16 cellular contexts compared by ENCODE assay signal in genomic region chr5:102591650-102592049, GRCh38.
DNase-seq lines count a peak whose midpoint lies in the region; ATAC-seq and TF ChIP-seq lines count a peak whose summit lies in the region.
"Had no signal": no experiment of that assay in that cellular context is flagged by ENCODE, and none has a peak within 500 bp of the region (broad histone marks: within the 10 kb centered on the region; RNA-seq: fewer than 3 reads in every experiment).

No MANE protein-coding gene starts in this region.

- H3K9me2 ChIP-seq in OCI-LY7 (ENCODE audit: insufficient read depth, low read length) = no peaks in the 10 kb centered on the region

- no peaks in the 10 kb centered on the region for H3K4me1 ChIP-seq in CD4-positive, alpha-beta memory T cell (ENCODE audit: insufficient read depth, low read length)
- no peaks in the 10 kb centered on the region for H3K4me1 ChIP-seq in OCI-LY7 (ENCODE audit: insufficient read depth, low read length, poor library complexity, severe bottlenecking)
- H3K4me1 ChIP-seq: colonic mucosa, SJSA1 had no signal

- H3K79me2 ChIP-seq in OCI-LY7 (ENCODE audit: insufficient read depth, low read depth, low read length) = no peaks in the 10 kb centered on the region

- no peaks in the 10 kb centered on the region for H3K36me3 Mint-ChIP-seq in CD4-positive, alpha-beta memory T cell
- no peaks in the 10 kb centered on the region for H3K36me3 Mint-ChIP-seq in effector memory CD8-positive, alpha-beta T cell (ENCODE audit: insufficient read depth)
- H3K36me3 Mint-ChIP-seq: activated naive CD8-positive, alpha-beta T cell had no signal

- CTCF ChIA-PET in CD4-positive, alpha-beta memory T cell (lab: Charles Lee; ENCODE audit: partially characterized antibody) = no interaction called here
- CTCF ChIA-PET in OCI-LY7 (lab: Charles Lee; ENCODE audit: unreplicated experiment) = no interaction called here

- no peak overlapping the region for H2AFZ ChIP-seq in OCI-LY7 (ENCODE audit: low read length)

- DNase-seq in GM12864 (ENCODE audit: low read depth) (peak; percentile 21), HuH-7.5 (ENCODE audit: low spot score) (no peak), OCI-LY7 (ENCODE audit: low spot score) (no peak)
- no peak for DNase-seq in CD4-positive, alpha-beta memory T cell
- no peak for DNase-seq in effector memory CD8-positive, alpha-beta T cell
- DNase-seq: colonic mucosa; foreskin fibroblast; GF-D8; HFFc6; NCI-H510A; stimulated activated naive CD4-positive, alpha-beta T cell had no signal

- H3K36me3 ChIP-seq in CD4-positive, alpha-beta memory T cell (ENCODE audit: insufficient read depth, low read length) = no peaks in the 10 kb centered on the region
- no peaks in the 10 kb centered on the region for H3K36me3 ChIP-seq in OCI-LY7 (ENCODE audit: insufficient read depth, low read length)
- H3K36me3 ChIP-seq: colonic mucosa, SJSA1 had no signal

- H3K4me3 ChIP-seq in GM12864 (ENCODE audit: low read depth, low read length) (no peak overlapping the region), OCI-LY7 (ENCODE audit: low read depth, low read length, poor library complexity, severe bottlenecking) (no peak overlapping the region)
- H3K4me3 ChIP-seq in CD4-positive, alpha-beta memory T cell (ENCODE audit: low read length in 2 of 2) = no peak overlapping the region
- H3K4me3 ChIP-seq: colonic mucosa, SJSA1 had no signal

- no peaks in the 10 kb centered on the region for H3K27me3 ChIP-seq in CD4-positive, alpha-beta memory T cell (ENCODE audit: insufficient read depth, low read length)
- H3K27me3 ChIP-seq: colonic mucosa, SJSA1 had no signal

- H3K4me3 Mint-ChIP-seq in CD4-positive, alpha-beta memory T cell = no peak overlapping the region
- no peak overlapping the region for H3K4me3 Mint-ChIP-seq in effector memory CD8-positive, alpha-beta T cell
- H3K4me3 Mint-ChIP-seq: activated naive CD8-positive, alpha-beta T cell; HFFc6 had no signal

- no peak for TF ChIP-seq CTCF in GM12864 (IDR thresholded peaks at IDR 0.05; ENCODE audit: low read depth, low read length, missing control alignments)
- TF ChIP-seq CTCF in OCI-LY7 (conservative IDR thresholded peaks at IDR 0.05; ENCODE audit: low read length) = no peak

- H3K4me1 Mint-ChIP-seq in CD4-positive, alpha-beta memory T cell = peaks cover 0 to 9% (median 4%) of the 10 kb centered on the region in 4 donors
- H3K4me1 Mint-ChIP-seq in effector memory CD8-positive, alpha-beta T cell (ENCODE audit: low read depth in 2 of 2) = no peaks in the 10 kb centered on the region

- ATAC-seq in GM18907 (IDR thresholded peaks at IDR 0.05; ENCODE audit: unreplicated experiment) (peak; percentile 77), GM21737 (IDR thresholded peaks at IDR 0.05; ENCODE audit: unreplicated experiment) (peak; percentile 75), HG03159 (IDR thresholded peaks at IDR 0.05; ENCODE audit: unreplicated experiment) (peak; percentile 86)
- no peak for ATAC-seq in effector memory CD8-positive, alpha-beta T cell (replicated peaks)

- POLR2A ChIA-PET in CD4-positive, alpha-beta memory T cell (lab: Charles Lee; ENCODE audit: partially characterized antibody) = no interaction called here
- POLR2A ChIA-PET in OCI-LY7 (lab: Charles Lee) = no interaction called here

- H4K20me1 ChIP-seq in OCI-LY7 (ENCODE audit: insufficient read depth, low read length) = no peaks in the 10 kb centered on the region

- no peaks in the 10 kb centered on the region for H3K9me3 ChIP-seq in CD4-positive, alpha-beta memory T cell (ENCODE audit: control insufficient read depth in 1 of 2, low read length in 2 of 2)
- no peaks in the 10 kb centered on the region for H3K9me3 ChIP-seq in OCI-LY7 (ENCODE audit: low read length)
- H3K9me3 ChIP-seq: colonic mucosa, SJSA1 had no signal

- H3K4me2 ChIP-seq in OCI-LY7 (ENCODE audit: low read length) = no peak overlapping the region

- peaks cover 0 to 5% of the 10 kb centered on the region in 2 donors for H3K27me3 Mint-ChIP-seq in CD4-positive, alpha-beta memory T cell
- peaks cover 6 to 18% of the 10 kb centered on the region in 2 donors for H3K27me3 Mint-ChIP-seq in effector memory CD8-positive, alpha-beta T cell

- H3K27ac Mint-ChIP-seq in CD4-positive, alpha-beta memory T cell = no peak overlapping the region
- H3K27ac Mint-ChIP-seq in effector memory CD8-positive, alpha-beta T cell = no peak overlapping the region
- H3K27ac Mint-ChIP-seq: activated naive CD8-positive, alpha-beta T cell; HFFc6 had no signal

- BruUV-seq in OCI-LY7 (replicated peaks; lab: Mats Ljungman, UMichigan) = no TSS peak

- peaks cover 0 to 5% (median 0%) of the 10 kb centered on the region in 8 donors for H3K9me3 Mint-ChIP-seq in CD4-positive, alpha-beta memory T cell
- no peaks in the 10 kb centered on the region for H3K9me3 Mint-ChIP-seq in effector memory CD8-positive, alpha-beta T cell
- H3K9me3 Mint-ChIP-seq: HFFc6 had no signal

- intact Hi-C loops in CD4-positive, alpha-beta memory T cell (cut with micrococcal nuclease) = no loop called here
- intact Hi-C loops in OCI-LY7 (cut with micrococcal nuclease; ENCODE audit: unreplicated experiment) = no loop called here

- no peak overlapping the region for H3K27ac ChIP-seq in CD4-positive, alpha-beta memory T cell (ENCODE audit: low read depth, low read length)
- no peak overlapping the region for H3K27ac ChIP-seq in OCI-LY7 (ENCODE audit: low read depth, low read length, poor library complexity, severe bottlenecking)
- H3K27ac ChIP-seq: colonic mucosa, SJSA1 had no signal
